ENCODE assay signal across 21 cellular contexts in the genomic region with DNA sequence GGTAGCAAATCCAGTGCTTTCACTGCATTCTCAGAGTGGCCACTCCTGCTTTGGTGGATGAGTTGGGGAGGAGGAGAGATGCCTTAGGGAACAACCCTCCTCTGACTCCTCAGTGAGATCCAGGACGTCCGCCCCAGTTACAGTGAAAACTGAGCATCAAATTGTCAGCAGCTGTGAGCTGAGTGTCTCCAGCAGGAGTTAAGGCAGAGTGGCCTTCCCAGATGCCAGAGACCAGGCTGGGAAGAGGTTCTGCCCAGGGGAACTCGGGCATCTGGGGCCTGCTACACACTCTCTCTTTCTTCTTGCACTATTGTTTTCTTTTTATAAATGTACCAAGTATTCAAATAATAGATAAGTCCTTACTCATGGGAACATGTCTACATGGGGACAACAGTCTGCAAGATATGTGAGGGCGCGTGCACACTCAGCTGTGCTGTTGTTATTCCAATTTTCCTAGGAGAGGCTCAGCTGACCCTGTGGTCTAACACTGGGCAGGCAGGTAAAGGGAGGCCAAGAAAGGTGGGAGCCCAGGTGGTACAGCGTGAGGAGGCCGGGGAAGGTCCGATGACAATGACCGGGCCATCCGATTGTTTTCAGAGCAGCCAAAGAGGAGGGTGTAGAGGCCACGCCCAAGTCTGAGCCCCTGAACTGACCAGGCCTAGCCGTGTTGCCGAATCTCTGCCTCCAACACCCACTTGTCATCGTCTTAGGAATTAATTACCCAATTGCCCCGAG.
A peak's percentile ranks its signal among the peaks of the same experiment; 100 is the strongest.
DNase-seq lines count a peak whose midpoint lies in the region; ATAC-seq and TF ChIP-seq lines count a peak whose summit lies in the region.
"Had no signal": no experiment of that assay in that cellular context is flagged by ENCODE, and none has a peak within 500 bp of the region (broad histone marks: within the 10 kb centered on the region; RNA-seq: fewer than 3 reads in every experiment).

No MANE protein-coding gene starts in this region.

- H3K27ac Mint-ChIP-seq in endodermal cell (no peak overlapping the region), neural crest cell (ENCODE audit: unreplicated experiment) (peak overlapping the region; percentile 64)
- no peak overlapping the region for H3K27ac Mint-ChIP-seq in effector memory CD8-positive, alpha-beta T cell
- H3K27ac Mint-ChIP-seq: IgD-negative memory B cell had no signal

- H2AFZ ChIP-seq in SK-N-SH (ENCODE audit: low read depth): no peak overlapping the region

- H3K9me3 Mint-ChIP-seq in endodermal cell (peaks cover 5% of the 10 kb centered on the region), neural crest cell (peaks cover 3% of the 10 kb centered on the region)
- no peaks in the 10 kb centered on the region for H3K9me3 Mint-ChIP-seq in effector memory CD8-positive, alpha-beta T cell
- H3K9me3 Mint-ChIP-seq: IgD-negative memory B cell had no signal

- no peak overlapping the region for H3K27ac ChIP-seq in SK-N-SH (ENCODE audit: low read depth in 2 of 2, low read length in 1 of 2)
- H3K27ac ChIP-seq in endodermal cell (ENCODE audit: low read depth, low read length): no peak overlapping the region
- H3K27ac ChIP-seq: 22Rv1, SJSA1 had no signal

- ATAC-seq in SK-N-SH treated with all-trans-retinoic acid at 6 μM for 48 hours: no peak; the same call in 2 of the 3 replicates
- no peak for ATAC-seq in activated CD4-positive, CD25-positive, alpha-beta regulatory T cell treated with anti-CD3 and anti-CD28 coated beads, Interleukin-2, amount 50 U/mL, for 24 hours
- no peak for ATAC-seq in effector memory CD8-positive, alpha-beta T cell (replicated peaks)
- ATAC-seq: Right ventricle myocardium inferior had no signal

- H3K27me3 ChIP-seq in SK-N-SH (ENCODE audit: insufficient read depth): no peaks in the 10 kb centered on the region
- H3K27me3 ChIP-seq in H7 (ENCODE audit: control insufficient read depth, insufficient read depth, low read length): no peaks in the 10 kb centered on the region
- H3K27me3 ChIP-seq in endodermal cell (ENCODE audit: control insufficient read depth, insufficient read depth, low read length, poor library complexity, severe bottlenecking): no peaks in the 10 kb centered on the region
- H3K27me3 ChIP-seq: BE2C, SJSA1 had no signal

- TF ChIP-seq EP300 in SK-N-SH (IDR thresholded peaks at IDR 0.05; ENCODE audit: borderline replicate concordance in 1 of 2, low read depth in 1 of 2, low read length in 1 of 2): no peak

- DNase-seq in SK-N-SH (peak; percentile 36), H7 (peak; percentile 9), endodermal cell (peak; percentile 35), neural crest cell (ENCODE audit: low read depth, low spot score) (no peak), NCI-H1048 (lab: John Stamatoyannopoulos, UW) (no peak)
- no peak for DNase-seq in effector memory CD8-positive, alpha-beta T cell
- DNase-seq: BE2C, DMS53, EL, HCEC 1CT, NCI-H1105 treated with DMSO at 0.1 percent for 48 hours, NCI-H2029 treated with DMSO at 0.1 percent for 48 hours, NCI-H226, NCI-H510A treated with DMSO at 0.1 percent for 48 hours, OCI-M1 had no signal

- no peak overlapping the region for H3K4me2 ChIP-seq in SK-N-SH

- H3K27me3 Mint-ChIP-seq in endodermal cell (ENCODE audit: insufficient read depth) (peaks cover 3% of the 10 kb centered on the region), neural crest cell (ENCODE audit: low read depth) (no peaks in the 10 kb centered on the region)
- no peaks in the 10 kb centered on the region for H3K27me3 Mint-ChIP-seq in effector memory CD8-positive, alpha-beta T cell

- 88% methylated on average over 15 of the region's 15 CpGs for WGBS in SK-N-SH (ENCODE audit: low lambda C conversion rate)
- WGBS in endodermal cell (ENCODE audit: insufficient coverage in 1 of 2, insufficient read length in 1 of 2), 2 experiments: 88 to 99% methylated on average over 11 to 15 of the region's 15 CpGs

- H3F3A ChIP-seq in SK-N-SH (replicated peaks; ENCODE audit: insufficient read depth): no peaks in the 10 kb centered on the region

- TF ChIP-seq CTCF in SK-N-SH (IDR thresholded peaks at IDR 0.05) (no peak), endodermal cell (conservative IDR thresholded peaks at IDR 0.05) (no peak), neural crest cell (conservative IDR thresholded peaks at IDR 0.05) (no peak)

- no peaks in the 10 kb centered on the region for H4K20me1 ChIP-seq in SK-N-SH (ENCODE audit: insufficient read depth)

- no peak for TF ChIP-seq RAD21 in SK-N-SH (IDR thresholded peaks at IDR 0.05; ENCODE audit: low read length)

- H3K9me2 ChIP-seq in SK-N-SH: no peaks in the 10 kb centered on the region

- H3K9me3 ChIP-seq in SK-N-SH (no peaks in the 10 kb centered on the region), endodermal cell (ENCODE audit: control insufficient read depth, low read length) (no peaks in the 10 kb centered on the region)
- H3K9me3 ChIP-seq: BE2C, SJSA1 had no signal

- peaks cover 0 to 10% of the 10 kb centered on the region in 2 experiments; a peak in 1 of 4 replicates for H3K4me1 ChIP-seq in SK-N-SH (ENCODE audit: control insufficient read depth in 1 of 2, insufficient read depth in 2 of 2, low read depth in 1 of 2, low read length in 1 of 2)
- H3K4me1 ChIP-seq in endodermal cell (ENCODE audit: control insufficient read depth, insufficient read depth, low read length): no peaks in the 10 kb centered on the region
- H3K4me1 ChIP-seq: BE2C, SJSA1 had no signal

- H3K36me3 ChIP-seq in SK-N-SH (replicated peaks in 1 of 2; ENCODE audit: control insufficient read depth in 1 of 2, insufficient read depth in 2 of 2, low read length in 1 of 2) (no peaks in the 10 kb centered on the region), H7 (replicated peaks; ENCODE audit: control insufficient read depth, insufficient read depth, low read length) (no peaks in the 10 kb centered on the region), endodermal cell (ENCODE audit: control insufficient read depth, insufficient read depth, low read length) (no peaks in the 10 kb centered on the region)
- H3K36me3 ChIP-seq: BE2C, SJSA1 had no signal

- CTCF ChIA-PET in SK-N-SH (lab: Yijun Ruan, JAX): interaction anchor here (1.2 kb wide), 1 partner anchor 28 kb away, joined by 4 read pairs; no protein-coding TSS in a partner anchor

- H3K9ac ChIP-seq in SK-N-SH: no peak overlapping the region
- no peak overlapping the region for H3K9ac ChIP-seq in endodermal cell (ENCODE audit: extremely low read depth, low read length, poor library complexity, severe bottlenecking)

- H3K4me1 Mint-ChIP-seq in endodermal cell (no peaks in the 10 kb centered on the region), neural crest cell (no peaks in the 10 kb centered on the region)
- H3K4me1 Mint-ChIP-seq in effector memory CD8-positive, alpha-beta T cell (ENCODE audit: low read depth in 2 of 2): peaks cover 0 to 2% of the 10 kb centered on the region in 2 donors
- H3K4me1 Mint-ChIP-seq: IgD-negative memory B cell had no signal

- H3K36me3 Mint-ChIP-seq in endodermal cell (ENCODE audit: low read depth) (no peaks in the 10 kb centered on the region), neural crest cell (ENCODE audit: low read depth) (no peaks in the 10 kb centered on the region)
- peaks cover 7% of the 10 kb centered on the region for H3K36me3 Mint-ChIP-seq in effector memory CD8-positive, alpha-beta T cell (ENCODE audit: insufficient read depth)

- no peaks in the 10 kb centered on the region for H3K79me2 ChIP-seq in SK-N-SH (ENCODE audit: insufficient read depth)

- POLR2A ChIA-PET in SK-N-SH (lab: Yijun Ruan, JAX): no interaction called here

- no peak overlapping the region for H3K4me3 ChIP-seq in SK-N-SH (ENCODE audit: low read depth in 2 of 2, low read length in 1 of 2)
- H3K4me3 ChIP-seq in H7 (ENCODE audit: insufficient read depth, low read depth, low read length): no peak overlapping the region
- H3K4me3 ChIP-seq in endodermal cell (ENCODE audit: low read length): no peak overlapping the region
- H3K4me3 ChIP-seq: SJSA1 had no signal

- H3K4me3 Mint-ChIP-seq in endodermal cell (no peak overlapping the region), neural crest cell (no peak overlapping the region)
- no peak overlapping the region for H3K4me3 Mint-ChIP-seq in effector memory CD8-positive, alpha-beta T cell
- H3K4me3 Mint-ChIP-seq: IgD-negative memory B cell had no signal

TF ChIP-seq in SK-N-SH, 30 proteins besides CTCF, POLR2A, EP300 and RAD21:
- TF ChIP-seq FOXM1 (IDR thresholded peaks at IDR 0.05; ENCODE audit: low read depth): no peak
- no peak for TF ChIP-seq GABPA (IDR thresholded peaks at IDR 0.05; ENCODE audit: low read depth)

TF ChIP-seq in SK-N-SH treated with all-trans-retinoic acid at 6 μM for 48 hours, 23 proteins besides CTCF, POLR2A, EP300 and RAD21 (continues in another document):
- TF ChIP-seq ZC3H10 (CRISPR knock-in tag; IDR thresholded peaks at IDR 0.05): no peak
- TF ChIP-seq, protein P1, sequence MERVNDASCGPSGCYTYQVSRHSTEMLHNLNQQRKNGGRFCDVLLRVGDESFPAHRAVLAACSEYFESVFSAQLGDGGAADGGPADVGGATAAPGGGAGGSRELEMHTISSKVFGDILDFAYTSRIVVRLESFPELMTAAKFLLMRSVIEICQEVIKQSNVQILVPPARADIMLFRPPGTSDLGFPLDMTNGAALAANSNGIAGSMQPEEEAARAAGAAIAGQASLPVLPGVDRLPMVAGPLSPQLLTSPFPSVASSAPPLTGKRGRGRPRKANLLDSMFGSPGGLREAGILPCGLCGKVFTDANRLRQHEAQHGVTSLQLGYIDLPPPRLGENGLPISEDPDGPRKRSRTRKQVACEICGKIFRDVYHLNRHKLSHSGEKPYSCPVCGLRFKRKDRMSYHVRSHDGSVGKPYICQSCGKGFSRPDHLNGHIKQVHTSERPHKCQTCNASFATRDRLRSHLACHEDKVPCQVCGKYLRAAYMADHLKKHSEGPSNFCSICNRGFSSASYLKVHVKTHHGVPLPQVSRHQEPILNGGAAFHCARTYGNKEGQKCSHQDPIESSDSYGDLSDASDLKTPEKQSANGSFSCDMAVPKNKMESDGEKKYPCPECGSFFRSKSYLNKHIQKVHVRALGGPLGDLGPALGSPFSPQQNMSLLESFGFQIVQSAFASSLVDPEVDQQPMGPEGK (CRISPR knock-in tag; IDR thresholded peaks at IDR 0.05; ENCODE audit: borderline replicate concordance): no peak
- TF ChIP-seq RARB (CRISPR knock-in tag; IDR thresholded peaks at IDR 0.05): no peak
- no peak for TF ChIP-seq TOX (CRISPR knock-in tag; IDR thresholded peaks at IDR 0.05; ENCODE audit: borderline replicate concordance)
- TF ChIP-seq, protein P2, sequence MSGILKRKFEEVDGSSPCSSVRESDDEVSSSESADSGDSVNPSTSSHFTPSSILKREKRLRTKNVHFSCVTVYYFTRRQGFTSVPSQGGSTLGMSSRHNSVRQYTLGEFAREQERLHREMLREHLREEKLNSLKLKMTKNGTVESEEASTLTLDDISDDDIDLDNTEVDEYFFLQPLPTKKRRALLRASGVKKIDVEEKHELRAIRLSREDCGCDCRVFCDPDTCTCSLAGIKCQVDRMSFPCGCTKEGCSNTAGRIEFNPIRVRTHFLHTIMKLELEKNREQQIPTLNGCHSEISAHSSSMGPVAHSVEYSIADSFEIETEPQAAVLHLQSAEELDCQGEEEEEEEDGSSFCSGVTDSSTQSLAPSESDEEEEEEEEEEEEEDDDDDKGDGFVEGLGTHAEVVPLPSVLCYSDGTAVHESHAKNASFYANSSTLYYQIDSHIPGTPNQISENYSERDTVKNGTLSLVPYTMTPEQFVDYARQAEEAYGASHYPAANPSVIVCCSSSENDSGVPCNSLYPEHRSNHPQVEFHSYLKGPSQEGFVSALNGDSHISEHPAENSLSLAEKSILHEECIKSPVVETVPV (CRISPR knock-in tag; IDR thresholded peaks at IDR 0.05): no peak

Comparison
In these comparisons a context has a peak if more than half of its experiments do, and no peak if none do; other contexts are left out.
1. DNase-seq: peak in SK-N-SH (single experiment), H7 (single experiment) and endodermal cell (single experiment); none in neural crest cell (single experiment), NCI-H1048 (single experiment) and effector memory CD8-positive, alpha-beta T cell (0 of 3).